Comparison of ENCODE assay signal across 8 cellular contexts in genomic region chr5:123089572-123089970, GRCh38. TPM values are rescaled to one million over a fixed set of nuclear protein-coding genes. Genes with fewer than 3 reads are reported as not detected.
A peak's percentile ranks its signal among the peaks of the same experiment; 100 is the strongest.
DNase-seq lines count a peak whose midpoint lies in the region; ATAC-seq and TF ChIP-seq lines count a peak whose summit lies in the region.

No MANE protein-coding gene starts in this region.

- H3K27me3 ChIP-seq in lower lobe of right lung (ENCODE audit: low read depth) = peaks cover 91% of the 10 kb centered on the region
- peaks cover 14 to 53% of the 10 kb centered on the region in 2 donors for H3K27me3 ChIP-seq in uterus

- H3K27ac ChIP-seq in 22Rv1 (no peak overlapping the region), lower lobe of right lung (peak overlapping the region; percentile 58), uterus (peak overlapping the region in 1 of 2 donors; percentile 9)

- H3K4me1 ChIP-seq in lower lobe of right lung (peaks cover 21% of the 10 kb centered on the region), uterus (no peaks in the 10 kb centered on the region)

- H3K4me3 ChIP-seq in HFF-Myc (replicated peaks; ENCODE audit: low read depth, low read length) (peak overlapping the region; percentile 45), choroid plexus epithelial cell (ENCODE audit: low read depth, low read length) (peak overlapping the region; percentile 46), lower lobe of right lung (peak overlapping the region; percentile 62), uterus (peak overlapping the region; percentile 35 to 59)

- no peak for DNase-seq in HFF-Myc (ENCODE audit: extremely low read depth, low read depth)
- peak; percentile 55 for DNase-seq in choroid plexus epithelial cell (ENCODE audit: low read depth)
- DNase-seq in lower lobe of right lung = no peak
- DNase-seq in uterus = no peak
- no peak for DNase-seq in SKM-1 treated with dmso at 0.1 percent for 144 hours (lab: John Stamatoyannopoulos, UW; ENCODE audit: unreplicated experiment)

- TF ChIP-seq POLR2A in uterus (IDR thresholded peaks at IDR 0.05) = no peak

- intact Hi-C loops in lower lobe of right lung (cut with DNase I) = no loop called here
- intact Hi-C loops in uterus (cut with DNase I; ENCODE audit: low total_unique reads) = no loop called here

- H3K9me3 ChIP-seq in lower lobe of right lung (no peaks in the 10 kb centered on the region), uterus (no peaks in the 10 kb centered on the region)

- H3K36me3 ChIP-seq in lower lobe of right lung = no peaks in the 10 kb centered on the region
- no peaks in the 10 kb centered on the region for H3K36me3 ChIP-seq in uterus

- TF ChIP-seq CTCF in 22Rv1 (IDR thresholded peaks at IDR 0.05) = 0 out of 2 replicates have a peak, but pooled peaks have one; percentile 9
- TF ChIP-seq CTCF in HFF-Myc (IDR thresholded peaks at IDR 0.05; ENCODE audit: low read depth, low read length, missing control alignments) = no peak
- no peak for TF ChIP-seq CTCF in choroid plexus epithelial cell (conservative IDR thresholded peaks at IDR 0.05; ENCODE audit: low read depth, low read length)
- TF ChIP-seq CTCF in lower lobe of right lung (IDR thresholded peaks at IDR 0.05) = no peak
- no peak for TF ChIP-seq CTCF in uterus (IDR thresholded peaks at IDR 0.05)

- peak; percentile 42 to 52 for ATAC-seq in lower lobe of right lung
- no peak for ATAC-seq in HG03354 (IDR thresholded peaks at IDR 0.05; ENCODE audit: poor library complexity, severe bottlenecking, unreplicated experiment)
- ATAC-seq in HG03442 (IDR thresholded peaks at IDR 0.05; ENCODE audit: unreplicated experiment) = no peak

RNA-seq across cellular contexts. Expression of gene PRDM6, which starts 0.5 kb away (rescaled TPM):
- total RNA-seq in lower lobe of right lung = 6.7 TPM
- total RNA-seq in uterus = 1 to 10 TPM in 2 of 4 donors, under 1 TPM in 2; under 0.01 to 2.6 (median 1.6) TPM

RNA-seq across cellular contexts. Expression of gene PPIC, which starts 53.0 kb away (rescaled TPM):
- total RNA-seq in lower lobe of right lung (39.5 TPM), uterus (10 to 100 TPM; 22.3 to 41.7 (median 27.7) TPM)

Comparison
In these comparisons a context has a peak if more than half of its experiments do, and no peak if none do; other contexts are left out.
1. ATAC-seq: peak in lower lobe of right lung (2 of 2); none in HG03354 (single experiment) and HG03442 (single experiment).
2. Peak in every context shown above with its lines, with median percentiles within 50 percentile points of each other: H3K4me3 ChIP-seq.